Comparison of ENCODE assay signal across 8 cellular contexts in the genomic region with DNA sequence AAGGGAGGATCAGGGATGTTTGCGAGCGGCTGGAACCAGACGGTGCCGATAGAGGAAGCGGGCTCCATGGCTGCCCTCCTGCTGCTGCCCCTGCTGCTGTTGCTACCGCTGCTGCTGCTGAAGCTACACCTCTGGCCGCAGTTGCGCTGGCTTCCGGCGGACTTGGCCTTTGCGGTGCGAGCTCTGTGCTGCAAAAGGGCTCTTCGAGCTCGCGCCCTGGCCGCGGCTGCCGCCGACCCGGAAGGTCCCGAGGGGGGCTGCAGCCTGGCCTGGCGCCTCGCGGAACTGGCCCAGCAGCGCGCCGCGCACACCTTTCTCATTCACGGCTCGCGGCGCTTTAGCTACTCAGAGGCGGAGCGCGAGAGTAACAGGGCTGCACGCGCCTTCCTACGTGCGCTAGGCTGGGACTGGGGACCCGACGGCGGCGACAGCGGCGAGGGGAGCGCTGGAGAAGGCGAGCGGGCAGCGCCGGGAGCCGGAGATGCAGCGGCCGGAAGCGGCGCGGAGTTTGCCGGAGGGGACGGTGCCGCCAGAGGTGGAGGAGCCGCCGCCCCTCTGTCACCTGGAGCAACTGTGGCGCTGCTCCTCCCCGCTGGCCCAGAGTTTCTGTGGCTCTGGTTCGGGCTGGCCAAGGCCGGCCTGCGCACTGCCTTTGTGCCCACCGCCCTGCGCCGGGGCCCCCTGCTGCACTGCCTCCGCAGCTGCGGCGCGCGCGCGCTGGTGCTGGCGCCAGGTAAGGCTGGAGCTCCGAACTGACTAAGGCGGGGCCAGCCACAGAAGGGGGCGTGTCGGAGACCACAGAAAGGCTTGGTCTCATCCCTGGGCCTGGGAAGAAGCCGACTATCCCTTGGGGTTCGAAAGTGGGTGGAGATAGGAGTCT. TPM values are rescaled to one million over a fixed set of nuclear protein-coding genes. Genes with fewer than 3 reads are reported as not detected.
DNase-seq lines count a peak whose midpoint lies in the region; ATAC-seq and TF ChIP-seq lines count a peak whose summit lies in the region.

No MANE protein-coding gene starts in this region.

- peak; percentile 85 for ATAC-seq in WTC11

- peak overlapping the region; percentile 86 for H3K4me3 Mint-ChIP-seq in WTC11

- H3K9me3 Mint-ChIP-seq in WTC11 = no peaks in the 10 kb centered on the region

- H3K27me3 Mint-ChIP-seq in WTC11 (ENCODE audit: low read depth) = no peaks in the 10 kb centered on the region

- no peak for TF ChIP-seq CTCF in WTC11 (IDR thresholded peaks at IDR 0.05)

- POLR2A ChIA-PET in HEK293T (lab: Yijun Ruan, JAX) = interaction anchor here (0.8 to 1.6 kb wide), 9 partner anchors 8 to 192 kb away, joined by 3 to 10 read pairs (median 3); a partner anchor contains a TSS
- POLR2A ChIA-PET in WTC11 (lab: Charles Lee) = interaction anchor here (0.5 to 1.6 kb wide), 14 partner anchors 8 to 215 kb away, joined by 3 to 13 read pairs (median 4); a partner anchor contains a TSS

- H3K27ac Mint-ChIP-seq in WTC11 = peak overlapping the region; percentile 74; the same call in 1 of the 2 replicates

- CTCF ChIA-PET in HEK293T (lab: Yijun Ruan, JAX) = interaction anchor here (0.7 to 1.1 kb wide), 3 partner anchors 31 to 420 kb away, joined by 3 to 4 read pairs (median 3); no protein-coding TSS in a partner anchor
- CTCF ChIA-PET in WTC11 (lab: Charles Lee) = interaction anchor here (0.6 to 2.8 kb wide), 12 partner anchors 10 to 265 kb away, joined by 3 to 26 read pairs (median 4); a partner anchor contains a TSS

- peaks cover 16% of the 10 kb centered on the region for H3K36me3 Mint-ChIP-seq in WTC11

- peaks cover 36% of the 10 kb centered on the region for H3K4me1 Mint-ChIP-seq in WTC11

- DNase-seq in DMS79 (lab: John Stamatoyannopoulos, UW) (peak; percentile 74), HEK293T (ENCODE audit: extremely low spot score) (peak; percentile 67), NCI-H2029 treated with DMSO at 0.1 percent for 48 hours (lab: John Stamatoyannopoulos, UW) (peak; percentile 33), WTC11 (ENCODE audit: low spot score) (peak; percentile 95), cerebellar cortex (ENCODE audit: low spot score) (peak; percentile 58), left kidney (ENCODE audit: low read depth, low spot score) (peak; percentile 95), HK-2 (ENCODE audit: unreplicated experiment) (no peak)
- peak; percentile 60 to 61 for DNase-seq in stimulated activated CD4-positive, alpha-beta T cell treated with anti-CD3 and anti-CD28 coated beads, Interleukin-4, amount 100 ng/mL, for 4 hours

TF ChIP-seq in HEK293T, 16 proteins besides CTCF, POLR2A, EP300 and RAD21:
- TF ChIP-seq L3MBTL2 (conservative IDR thresholded peaks at IDR 0.05) = peak; percentile 49
- TF ChIP-seq, protein P1, sequence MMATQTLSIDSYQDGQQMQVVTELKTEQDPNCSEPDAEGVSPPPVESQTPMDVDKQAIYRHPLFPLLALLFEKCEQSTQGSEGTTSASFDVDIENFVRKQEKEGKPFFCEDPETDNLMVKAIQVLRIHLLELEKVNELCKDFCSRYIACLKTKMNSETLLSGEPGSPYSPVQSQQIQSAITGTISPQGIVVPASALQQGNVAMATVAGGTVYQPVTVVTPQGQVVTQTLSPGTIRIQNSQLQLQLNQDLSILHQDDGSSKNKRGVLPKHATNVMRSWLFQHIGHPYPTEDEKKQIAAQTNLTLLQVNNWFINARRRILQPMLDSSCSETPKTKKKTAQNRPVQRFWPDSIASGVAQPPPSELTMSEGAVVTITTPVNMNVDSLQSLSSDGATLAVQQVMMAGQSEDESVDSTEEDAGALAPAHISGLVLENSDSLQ (IDR thresholded peaks at IDR 0.05) = no peak

TF ChIP-seq in WTC11, 78 proteins besides CTCF, POLR2A, EP300 and RAD21 (continues in another document):
- TF ChIP-seq, protein P2, sequence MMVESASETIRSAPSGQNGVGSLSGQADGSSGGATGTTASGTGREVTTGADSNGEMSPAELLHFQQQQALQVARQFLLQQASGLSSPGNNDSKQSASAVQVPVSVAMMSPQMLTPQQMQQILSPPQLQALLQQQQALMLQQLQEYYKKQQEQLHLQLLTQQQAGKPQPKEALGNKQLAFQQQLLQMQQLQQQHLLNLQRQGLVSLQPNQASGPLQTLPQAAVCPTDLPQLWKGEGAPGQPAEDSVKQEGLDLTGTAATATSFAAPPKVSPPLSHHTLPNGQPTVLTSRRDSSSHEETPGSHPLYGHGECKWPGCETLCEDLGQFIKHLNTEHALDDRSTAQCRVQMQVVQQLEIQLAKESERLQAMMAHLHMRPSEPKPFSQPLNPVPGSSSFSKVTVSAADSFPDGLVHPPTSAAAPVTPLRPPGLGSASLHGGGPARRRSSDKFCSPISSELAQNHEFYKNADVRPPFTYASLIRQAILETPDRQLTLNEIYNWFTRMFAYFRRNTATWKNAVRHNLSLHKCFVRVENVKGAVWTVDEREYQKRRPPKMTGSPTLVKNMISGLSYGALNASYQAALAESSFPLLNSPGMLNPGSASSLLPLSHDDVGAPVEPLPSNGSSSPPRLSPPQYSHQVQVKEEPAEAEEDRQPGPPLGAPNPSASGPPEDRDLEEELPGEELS (CRISPR knock-in tag; IDR thresholded peaks at IDR 0.05) = peak; percentile 73; the same call in 1 of the 2 replicates
- TF ChIP-seq FOXJ3 (CRISPR knock-in tag; IDR thresholded peaks at IDR 0.05; ENCODE audit: borderline replicate concordance) (no peak), ATF1 (CRISPR knock-in tag; IDR thresholded peaks at IDR 0.05) (no peak), IRF2 (CRISPR knock-in tag; IDR thresholded peaks at IDR 0.05; ENCODE audit: borderline replicate concordance, low read depth) (no peak), ZNF671 (CRISPR knock-in tag; IDR thresholded peaks at IDR 0.05) (no peak), SOX15 (CRISPR knock-in tag; IDR thresholded peaks at IDR 0.05) (no peak), NFYB (CRISPR knock-in tag; conservative IDR thresholded peaks at IDR 0.05; ENCODE audit: low read depth) (no peak; the same call in 1 of the 2 replicates), OVOL2 (CRISPR knock-in tag; IDR thresholded peaks at IDR 0.05; ENCODE audit: borderline replicate concordance) (no peak), ZNF423 (CRISPR knock-in tag; IDR thresholded peaks at IDR 0.05) (no peak)
- TF ChIP-seq, protein P3, sequence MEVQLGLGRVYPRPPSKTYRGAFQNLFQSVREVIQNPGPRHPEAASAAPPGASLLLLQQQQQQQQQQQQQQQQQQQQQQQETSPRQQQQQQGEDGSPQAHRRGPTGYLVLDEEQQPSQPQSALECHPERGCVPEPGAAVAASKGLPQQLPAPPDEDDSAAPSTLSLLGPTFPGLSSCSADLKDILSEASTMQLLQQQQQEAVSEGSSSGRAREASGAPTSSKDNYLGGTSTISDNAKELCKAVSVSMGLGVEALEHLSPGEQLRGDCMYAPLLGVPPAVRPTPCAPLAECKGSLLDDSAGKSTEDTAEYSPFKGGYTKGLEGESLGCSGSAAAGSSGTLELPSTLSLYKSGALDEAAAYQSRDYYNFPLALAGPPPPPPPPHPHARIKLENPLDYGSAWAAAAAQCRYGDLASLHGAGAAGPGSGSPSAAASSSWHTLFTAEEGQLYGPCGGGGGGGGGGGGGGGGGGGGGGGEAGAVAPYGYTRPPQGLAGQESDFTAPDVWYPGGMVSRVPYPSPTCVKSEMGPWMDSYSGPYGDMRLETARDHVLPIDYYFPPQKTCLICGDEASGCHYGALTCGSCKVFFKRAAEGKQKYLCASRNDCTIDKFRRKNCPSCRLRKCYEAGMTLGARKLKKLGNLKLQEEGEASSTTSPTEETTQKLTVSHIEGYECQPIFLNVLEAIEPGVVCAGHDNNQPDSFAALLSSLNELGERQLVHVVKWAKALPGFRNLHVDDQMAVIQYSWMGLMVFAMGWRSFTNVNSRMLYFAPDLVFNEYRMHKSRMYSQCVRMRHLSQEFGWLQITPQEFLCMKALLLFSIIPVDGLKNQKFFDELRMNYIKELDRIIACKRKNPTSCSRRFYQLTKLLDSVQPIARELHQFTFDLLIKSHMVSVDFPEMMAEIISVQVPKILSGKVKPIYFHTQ (CRISPR knock-in tag; IDR thresholded peaks at IDR 0.05) = no peak
- TF ChIP-seq, protein P4, sequence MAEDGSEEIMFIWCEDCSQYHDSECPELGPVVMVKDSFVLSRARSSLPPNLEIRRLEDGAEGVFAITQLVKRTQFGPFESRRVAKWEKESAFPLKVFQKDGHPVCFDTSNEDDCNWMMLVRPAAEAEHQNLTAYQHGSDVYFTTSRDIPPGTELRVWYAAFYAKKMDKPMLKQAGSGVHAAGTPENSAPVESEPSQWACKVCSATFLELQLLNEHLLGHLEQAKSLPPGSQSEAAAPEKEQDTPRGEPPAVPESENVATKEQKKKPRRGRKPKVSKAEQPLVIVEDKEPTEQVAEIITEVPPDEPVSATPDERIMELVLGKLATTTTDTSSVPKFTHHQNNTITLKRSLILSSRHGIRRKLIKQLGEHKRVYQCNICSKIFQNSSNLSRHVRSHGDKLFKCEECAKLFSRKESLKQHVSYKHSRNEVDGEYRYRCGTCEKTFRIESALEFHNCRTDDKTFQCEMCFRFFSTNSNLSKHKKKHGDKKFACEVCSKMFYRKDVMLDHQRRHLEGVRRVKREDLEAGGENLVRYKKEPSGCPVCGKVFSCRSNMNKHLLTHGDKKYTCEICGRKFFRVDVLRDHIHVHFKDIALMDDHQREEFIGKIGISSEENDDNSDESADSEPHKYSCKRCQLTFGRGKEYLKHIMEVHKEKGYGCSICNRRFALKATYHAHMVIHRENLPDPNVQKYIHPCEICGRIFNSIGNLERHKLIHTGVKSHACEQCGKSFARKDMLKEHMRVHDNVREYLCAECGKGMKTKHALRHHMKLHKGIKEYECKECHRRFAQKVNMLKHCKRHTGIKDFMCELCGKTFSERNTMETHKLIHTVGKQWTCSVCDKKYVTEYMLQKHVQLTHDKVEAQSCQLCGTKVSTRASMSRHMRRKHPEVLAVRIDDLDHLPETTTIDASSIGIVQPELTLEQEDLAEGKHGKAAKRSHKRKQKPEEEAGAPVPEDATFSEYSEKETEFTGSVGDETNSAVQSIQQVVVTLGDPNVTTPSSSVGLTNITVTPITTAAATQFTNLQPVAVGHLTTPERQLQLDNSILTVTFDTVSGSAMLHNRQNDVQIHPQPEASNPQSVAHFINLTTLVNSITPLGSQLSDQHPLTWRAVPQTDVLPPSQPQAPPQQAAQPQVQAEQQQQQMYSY (CRISPR knock-in tag; IDR thresholded peaks at IDR 0.05) = no peak
- TF ChIP-seq, protein P5, sequence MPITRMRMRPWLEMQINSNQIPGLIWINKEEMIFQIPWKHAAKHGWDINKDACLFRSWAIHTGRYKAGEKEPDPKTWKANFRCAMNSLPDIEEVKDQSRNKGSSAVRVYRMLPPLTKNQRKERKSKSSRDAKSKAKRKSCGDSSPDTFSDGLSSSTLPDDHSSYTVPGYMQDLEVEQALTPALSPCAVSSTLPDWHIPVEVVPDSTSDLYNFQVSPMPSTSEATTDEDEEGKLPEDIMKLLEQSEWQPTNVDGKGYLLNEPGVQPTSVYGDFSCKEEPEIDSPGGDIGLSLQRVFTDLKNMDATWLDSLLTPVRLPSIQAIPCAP (CRISPR knock-in tag; IDR thresholded peaks at IDR 0.05) = peak; percentile 77; the same call in 1 of the 2 replicates

RNA-seq across cellular contexts. Expression of a gene that starts 0.5 kb away (rescaled TPM):
- 36.3 to 38.9 TPM (median 36.9 TPM) in 3 replicates for total RNA-seq in WTC11 (2021)

RNA-seq across cellular contexts. Expression of a gene that starts 47.8 kb away (rescaled TPM):
- total RNA-seq in WTC11 (2021) = 66.8 to 71.3 TPM (median 70.5 TPM) in 3 replicates
